ENCODE assay signal across 13 cellular contexts in the genomic region with DNA sequence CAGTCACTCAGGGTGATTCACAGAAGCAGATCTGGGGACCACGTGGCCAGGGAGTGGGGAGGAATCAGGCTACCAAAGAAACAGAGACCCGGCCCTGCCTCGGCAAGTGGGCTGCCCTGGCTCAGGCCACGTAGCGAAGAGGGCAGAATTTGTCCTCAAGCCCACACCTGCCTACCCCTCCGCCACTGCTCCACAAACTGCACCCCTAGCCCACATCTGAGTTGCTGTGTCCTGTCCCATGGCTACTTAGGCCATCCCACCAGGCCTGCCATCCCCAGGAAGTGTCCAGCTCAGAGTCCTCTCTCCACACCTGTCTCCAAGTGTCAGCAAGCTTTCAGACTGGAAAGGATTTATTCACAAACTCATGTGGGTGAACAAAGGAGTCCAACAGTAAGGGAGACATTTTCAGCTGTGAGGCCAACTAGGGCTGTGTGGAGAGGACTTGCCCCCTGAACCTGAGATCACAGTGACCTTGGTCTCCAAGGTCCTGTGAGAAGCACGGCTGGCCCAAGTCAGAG.
"Had no signal": no experiment of that assay in that cellular context is flagged by ENCODE, and none has a peak within 500 bp of the region (broad histone marks: within the 10 kb centered on the region; RNA-seq: fewer than 3 reads in every experiment).

No MANE protein-coding gene starts in this region.

- H3K27me3 Mint-ChIP-seq: central memory CD8-positive, alpha-beta T cell; naive thymus-derived CD8-positive, alpha-beta T cell; stimulated activated naive CD8-positive, alpha-beta T cell treated with anti-CD3 and anti-CD28 coated beads, Interleukin-15, Interleukin-2, amounts not matched to agents 100 ng/mL and 50 ng/mL, for 24 hours had no signal

- ATAC-seq: heart left ventricle; naive thymus-derived CD8-positive, alpha-beta T cell had no signal

- H3K36me3 ChIP-seq: brain microvascular endothelial cell, colonic mucosa, transverse colon had no signal

- H3K4me1 ChIP-seq: colonic mucosa had no signal

- H3K4me3 ChIP-seq: colonic mucosa, heart left ventricle, skin epidermis, transverse colon had no signal

- DNase-seq: activated CD4-positive, alpha-beta T cell treated with anti-CD3 and anti-CD28 coated beads for 1 hour; activated naive CD4-positive, alpha-beta T cell treated with Interleukin-2 at 50 U/mL for 16 hours; brain microvascular endothelial cell; colonic mucosa; heart left ventricle; mesenchymal stem cell; occipital lobe; stimulated activated CD4-positive, alpha-beta T cell treated with anti-CD3 and anti-CD28 coated beads, Interleukin-2, amount 100 ng/mL, for 48 hours; transverse colon had no signal

- H3K4me1 Mint-ChIP-seq: central memory CD8-positive, alpha-beta T cell had no signal

- H3K9me3 ChIP-seq: colonic mucosa, heart left ventricle, transverse colon had no signal

- H3K27ac Mint-ChIP-seq: naive thymus-derived CD8-positive, alpha-beta T cell; stimulated activated naive CD8-positive, alpha-beta T cell treated with anti-CD3 and anti-CD28 coated beads, Interleukin-15, Interleukin-2, amounts not matched to agents 100 ng/mL and 50 ng/mL, for 24 hours had no signal

- H3K4me3 Mint-ChIP-seq: central memory CD8-positive, alpha-beta T cell; naive thymus-derived CD8-positive, alpha-beta T cell; stimulated activated naive CD8-positive, alpha-beta T cell treated with anti-CD3 and anti-CD28 coated beads, Interleukin-15, Interleukin-2, amounts not matched to agents 100 ng/mL and 50 ng/mL, for 24 hours had no signal

- H3K9me3 Mint-ChIP-seq: central memory CD8-positive, alpha-beta T cell; naive thymus-derived CD8-positive, alpha-beta T cell; stimulated activated naive CD8-positive, alpha-beta T cell treated with anti-CD3 and anti-CD28 coated beads, Interleukin-15, Interleukin-2, amounts not matched to agents 100 ng/mL and 50 ng/mL, for 24 hours had no signal

- H3K27me3 ChIP-seq: brain microvascular endothelial cell, colonic mucosa, heart left ventricle, transverse colon had no signal

- H3K27ac ChIP-seq: brain microvascular endothelial cell, colonic mucosa, heart left ventricle, skin epidermis, transverse colon had no signal
